In the genomic region with DNA sequence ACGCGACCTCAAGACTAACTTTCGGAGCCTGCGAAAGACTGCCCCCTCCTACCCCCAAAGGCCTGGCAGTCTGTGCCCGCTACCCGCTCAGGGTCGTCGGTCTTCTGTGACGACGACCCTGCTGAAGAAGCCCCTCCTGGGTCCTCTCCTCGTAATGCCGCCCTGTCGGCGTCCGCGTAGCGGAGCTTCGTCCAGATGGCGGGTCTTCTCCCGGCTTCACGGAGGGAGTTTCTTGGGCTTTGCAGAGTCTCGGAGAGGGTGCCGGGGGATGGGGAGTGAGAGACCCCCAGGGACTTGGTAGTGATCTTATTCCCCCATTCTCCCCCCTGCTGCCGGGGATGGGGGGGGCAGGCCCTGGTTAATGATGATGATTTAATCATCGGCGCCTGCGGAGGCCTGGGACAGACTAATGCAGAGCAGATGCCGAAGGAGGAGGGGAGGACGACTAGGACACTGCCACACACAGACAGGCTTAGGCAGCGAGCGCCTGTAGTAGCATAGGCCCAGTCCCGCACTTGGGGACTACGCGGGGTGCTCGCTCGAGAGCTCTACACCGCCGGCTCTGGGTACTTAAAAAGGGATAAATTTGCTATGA, we compare ENCODE assay signal across 8 cellular contexts. TPM values are rescaled to one million over a fixed set of nuclear protein-coding genes. Genes with fewer than 3 reads are reported as not detected.
DNase-seq lines count a peak whose midpoint lies in the region; ATAC-seq and TF ChIP-seq lines count a peak whose summit lies in the region.

No MANE protein-coding gene starts in this region.

- peak; percentile 5 for ATAC-seq in GM21367 (IDR thresholded peaks at IDR 0.05; ENCODE audit: unreplicated experiment)
- peak; percentile 7 for ATAC-seq in activated CD8-positive, alpha-beta T cell treated with anti-CD3 and anti-CD28 coated beads for 36 hours

- CTCF ChIA-PET in CD8-positive, alpha-beta memory T cell (lab: Charles Lee), result interaction anchor here (1.4 to 2.4 kb wide), 2 partner anchors 23 to 27 kb away, joined by 3 to 7 read pairs; no protein-coding TSS in a partner anchor
- CTCF ChIA-PET in activated CD8-positive, alpha-beta T cell treated with anti-CD3 and anti-CD28 coated beads for 36 hours (lab: Charles Lee), result interaction anchor here (1.0 to 3.4 kb wide), 6 partner anchors 9 to 83 kb away, joined by 3 to 27 read pairs (median 4); a partner anchor contains a TSS

- no peaks in the 10 kb centered on the region for H4K20me1 ChIP-seq in Karpas-422 (ENCODE audit: insufficient read depth, low read depth, low read length)

- peak overlapping the region; percentile 95 to 100 (median 100) for H3K4me3 Mint-ChIP-seq in CD8-positive, alpha-beta memory T cell
- peak overlapping the region; percentile 94 for H3K4me3 Mint-ChIP-seq in activated CD8-positive, alpha-beta T cell treated with anti-CD3 and anti-CD28 coated beads for 36 hours

- H3K4me3 ChIP-seq in CD8-positive, alpha-beta memory T cell (ENCODE audit: low read length), result peak overlapping the region; percentile 100
- peak overlapping the region; percentile 78 for H3K4me3 ChIP-seq in Karpas-422 (ENCODE audit: low read length)
- peak overlapping the region; percentile 98 for H3K4me3 ChIP-seq in fibroblast of villous mesenchyme (ENCODE audit: low read depth, low read length)
- peak overlapping the region; percentile 91 for H3K4me3 ChIP-seq in parathyroid adenoma (ENCODE audit: low read depth, low read length)

- H3K9me3 ChIP-seq in CD8-positive, alpha-beta memory T cell (ENCODE audit: low read length), result no peaks in the 10 kb centered on the region
- H3K9me3 ChIP-seq in Karpas-422 (ENCODE audit: low read length) (no peaks in the 10 kb centered on the region), parathyroid adenoma (ENCODE audit: control insufficient read depth, low read length) (no peaks in the 10 kb centered on the region)

- H3K4me2 ChIP-seq in Karpas-422 (ENCODE audit: low read depth, low read length, poor library complexity, severe bottlenecking) (peak overlapping the region; percentile 89), parathyroid adenoma (ENCODE audit: low read length) (peak overlapping the region; percentile 89)

- POLR2A ChIA-PET in CD8-positive, alpha-beta memory T cell (lab: Charles Lee), result interaction anchor here (0.5 to 1.9 kb wide), 3 partner anchors 8 to 298 kb away, joined by 3 to 10 read pairs (median 4); a partner anchor contains a TSS
- POLR2A ChIA-PET in activated CD8-positive, alpha-beta T cell treated with anti-CD3 and anti-CD28 coated beads for 36 hours (lab: Charles Lee), result interaction anchor here (0.5 to 4.8 kb wide), 5 partner anchors 8 to 308 kb away, joined by 3 to 21 read pairs (median 4); a partner anchor contains a TSS

- peaks cover 33% of the 10 kb centered on the region for H3K4me1 ChIP-seq in CD8-positive, alpha-beta memory T cell (ENCODE audit: insufficient read depth, low read length)
- peaks cover 46% of the 10 kb centered on the region for H3K4me1 ChIP-seq in Karpas-422 (ENCODE audit: low read length)
- peaks cover 17% of the 10 kb centered on the region for H3K4me1 ChIP-seq in parathyroid adenoma

- peaks cover 35 to 57% of the 10 kb centered on the region in 2 donors for H3K27me3 Mint-ChIP-seq in CD8-positive, alpha-beta memory T cell
- H3K27me3 Mint-ChIP-seq in activated CD8-positive, alpha-beta T cell treated with anti-CD3 and anti-CD28 coated beads for 36 hours, result peaks cover 43% of the 10 kb centered on the region

- intact Hi-C loops in activated CD8-positive, alpha-beta T cell treated with anti-CD3 and anti-CD28 coated beads for 36 hours (cut with micrococcal nuclease), result no loop called here

- peaks cover 9% of the 10 kb centered on the region for H3K36me3 ChIP-seq in CD8-positive, alpha-beta memory T cell (ENCODE audit: insufficient read depth, low read length)
- H3K36me3 ChIP-seq in Karpas-422 (ENCODE audit: insufficient read depth, low read length), result peaks cover 9% of the 10 kb centered on the region; the same call in 1 of the 2 replicates
- no peaks in the 10 kb centered on the region for H3K36me3 ChIP-seq in parathyroid adenoma (ENCODE audit: control insufficient read depth, insufficient read depth, low read length)

- H3K27ac Mint-ChIP-seq in CD8-positive, alpha-beta memory T cell, result peak overlapping the region; percentile 95 to 100 (median 100)
- H3K27ac Mint-ChIP-seq in activated CD8-positive, alpha-beta T cell treated with anti-CD3 and anti-CD28 coated beads for 36 hours, result peak overlapping the region; percentile 99

- H2AFZ ChIP-seq in Karpas-422 (ENCODE audit: low read length) (peak overlapping the region; percentile 60), parathyroid adenoma (peak overlapping the region; percentile 99)

- peak overlapping the region; percentile 96 for H3K27ac ChIP-seq in CD8-positive, alpha-beta memory T cell (ENCODE audit: low read depth, low read length)
- H3K27ac ChIP-seq in Karpas-422 (ENCODE audit: low read length), result peak overlapping the region; percentile 88; the same call in 1 of the 2 replicates
- peak overlapping the region; percentile 98 for H3K27ac ChIP-seq in parathyroid adenoma

- no peak for TF ChIP-seq CTCF in activated CD8-positive, alpha-beta T cell treated with anti-CD3 and anti-CD28 coated beads for 36 hours (IDR thresholded peaks at IDR 0.05)
- no peak for TF ChIP-seq CTCF in fibroblast of villous mesenchyme (IDR thresholded peaks at IDR 0.05; ENCODE audit: insufficient read depth, low read depth, low read length)
- no peak for TF ChIP-seq CTCF in parathyroid adenoma (IDR thresholded peaks at IDR 0.05)

- H3K36me3 Mint-ChIP-seq in CD8-positive, alpha-beta memory T cell, result peaks cover 10 to 33% (median 24%) of the 10 kb centered on the region in 3 donors
- peaks cover 33% of the 10 kb centered on the region for H3K36me3 Mint-ChIP-seq in activated CD8-positive, alpha-beta T cell treated with anti-CD3 and anti-CD28 coated beads for 36 hours (ENCODE audit: low read depth)

- H3K9ac ChIP-seq in Karpas-422 (ENCODE audit: low read length) (peak overlapping the region; percentile 89), parathyroid adenoma (no peak overlapping the region)

- H3K27me3 ChIP-seq in CD8-positive, alpha-beta memory T cell (ENCODE audit: insufficient read depth, low read length, poor library complexity, severe bottlenecking), result peaks cover 6% of the 10 kb centered on the region
- H3K27me3 ChIP-seq in Karpas-422 (ENCODE audit: low read length) (no peaks in the 10 kb centered on the region), parathyroid adenoma (ENCODE audit: control insufficient read depth, insufficient read depth, low read length) (no peaks in the 10 kb centered on the region)

- H3K79me2 ChIP-seq in Karpas-422 (ENCODE audit: low read length) (peaks cover 22% of the 10 kb centered on the region), parathyroid adenoma (peaks cover 4% of the 10 kb centered on the region)

- peaks cover 0 to 4% (median 0%) of the 10 kb centered on the region in 5 donors for H3K9me3 Mint-ChIP-seq in CD8-positive, alpha-beta memory T cell
- H3K9me3 Mint-ChIP-seq in activated CD8-positive, alpha-beta T cell treated with anti-CD3 and anti-CD28 coated beads for 36 hours, result no peaks in the 10 kb centered on the region

- DNase-seq in CD8-positive, alpha-beta memory T cell, result no peak
- DNase-seq in Karpas-422 (no peak), fibroblast of villous mesenchyme (ENCODE audit: low read depth) (peak; percentile 42), ureter (ENCODE audit: low spot score) (no peak), KG1 (lab: John Stamatoyannopoulos, UW) (no peak)
- peak; percentile 54 for DNase-seq in activated CD8-positive, alpha-beta T cell treated with anti-CD3 and anti-CD28 coated beads for 36 hours

- H3K4me1 Mint-ChIP-seq in CD8-positive, alpha-beta memory T cell, result peaks cover 36 to 59% (median 52%) of the 10 kb centered on the region in 3 donors
- peaks cover 36% of the 10 kb centered on the region for H3K4me1 Mint-ChIP-seq in activated CD8-positive, alpha-beta T cell treated with anti-CD3 and anti-CD28 coated beads for 36 hours (ENCODE audit: low read depth)

- no peaks in the 10 kb centered on the region for H3K9me2 ChIP-seq in Karpas-422 (replicated peaks; ENCODE audit: insufficient read depth, low read length)

RNA-seq across cellular contexts. Expression of a gene that starts 0.5 kb away (rescaled TPM):
- 10 to 100 TPM; 29.6 to 38.7 TPM for total RNA-seq in CD8-positive, alpha-beta memory T cell
- 17.2 TPM for polyA plus RNA-seq in CD8-positive, alpha-beta memory T cell
- total RNA-seq in Karpas-422 (2014; rRNA removed; shearing (Covaris generic); ENCODE audit: low replicate concordance), result 44.8 and 58.3 TPM in 2 replicates
- 10 to 100 TPM; 16.1 to 21.1 TPM for total RNA-seq in activated CD8-positive, alpha-beta T cell treated with anti-CD3 and anti-CD28 coated beads for 36 hours
- total RNA-seq in fibroblast of villous mesenchyme (21.6 and 23.7 TPM in 2 replicates), ureter (46.6 TPM)

RNA-seq across cellular contexts. Expression of a gene that starts 6.2 kb away (rescaled TPM):
- under 1 TPM; 0.37 to 0.60 TPM for total RNA-seq in CD8-positive, alpha-beta memory T cell
- polyA plus RNA-seq in CD8-positive, alpha-beta memory T cell, result not detected
- total RNA-seq in Karpas-422 (2014; rRNA removed; shearing (Covaris generic); ENCODE audit: low replicate concordance), result 0.25 and 2.5 TPM in 2 replicates
- under 1 TPM in 1 of 2 experiments, not detected in 1; 0.16 TPM for total RNA-seq in activated CD8-positive, alpha-beta T cell treated with anti-CD3 and anti-CD28 coated beads for 36 hours
- not detected in 2 replicates for total RNA-seq in fibroblast of villous mesenchyme
- not detected for total RNA-seq in ureter

RNA-seq across cellular contexts. Expression of a gene that starts 8.6 kb away (rescaled TPM):
- total RNA-seq in CD8-positive, alpha-beta memory T cell, result under 1 TPM; 0.38 to 0.94 TPM
- not detected for polyA plus RNA-seq in CD8-positive, alpha-beta memory T cell
- total RNA-seq in Karpas-422 (2014; rRNA removed; shearing (Covaris generic); ENCODE audit: low replicate concordance), result 7.2 and 15.8 TPM in 2 replicates
- under 1 TPM; 0.36 to 0.43 TPM for total RNA-seq in activated CD8-positive, alpha-beta T cell treated with anti-CD3 and anti-CD28 coated beads for 36 hours
- total RNA-seq in fibroblast of villous mesenchyme, result 1.3 and 2.9 TPM in 2 replicates
- total RNA-seq in ureter, result 0.36 TPM

RNA-seq across cellular contexts. Expression of a gene that starts 18.0 kb away (rescaled TPM):
- under 1 TPM; 0.51 to 0.83 TPM for total RNA-seq in CD8-positive, alpha-beta memory T cell
- not detected for polyA plus RNA-seq in CD8-positive, alpha-beta memory T cell
- total RNA-seq in Karpas-422 (2014; rRNA removed; shearing (Covaris generic); ENCODE audit: low replicate concordance), result 1.4 and 22.6 TPM in 2 replicates
- total RNA-seq in activated CD8-positive, alpha-beta T cell treated with anti-CD3 and anti-CD28 coated beads for 36 hours, result under 1 TPM; 0.50 to 0.96 TPM
- not detected in 2 replicates for total RNA-seq in fibroblast of villous mesenchyme
- total RNA-seq in ureter, result 1.4 TPM

RNA-seq across cellular contexts. Expression of a gene that starts 21.5 kb away (rescaled TPM):
- 100 to 1,000 TPM; 219 to 225 TPM for total RNA-seq in CD8-positive, alpha-beta memory T cell
- polyA plus RNA-seq in CD8-positive, alpha-beta memory T cell, result 95.8 TPM
- total RNA-seq in Karpas-422 (2014; rRNA removed; shearing (Covaris generic); ENCODE audit: low replicate concordance), result 216 and 273 TPM in 2 replicates
- total RNA-seq in activated CD8-positive, alpha-beta T cell treated with anti-CD3 and anti-CD28 coated beads for 36 hours, result 10 to 100 TPM; 90.8 to 92.7 TPM
- total RNA-seq in fibroblast of villous mesenchyme (60.2 and 68.2 TPM in 2 replicates), ureter (98.5 TPM)

Comparison
In these comparisons a context has a peak if more than half of its experiments do, and no peak if none do; other contexts are left out.
1. DNase-seq: peak in activated CD8-positive, alpha-beta T cell treated with anti-CD3 and anti-CD28 coated beads for 36 hours (single experiment) and fibroblast of villous mesenchyme (single experiment); none in CD8-positive, alpha-beta memory T cell (0 of 5), Karpas-422 (single experiment), ureter (single experiment) and KG1 (single experiment).
2. Peak in every context shown above with its lines, with median percentiles within 50 percentile points of each other: H3K27ac ChIP-seq and H3K4me3 ChIP-seq.